8 cellular contexts compared by ENCODE assay signal in the genomic region with DNA sequence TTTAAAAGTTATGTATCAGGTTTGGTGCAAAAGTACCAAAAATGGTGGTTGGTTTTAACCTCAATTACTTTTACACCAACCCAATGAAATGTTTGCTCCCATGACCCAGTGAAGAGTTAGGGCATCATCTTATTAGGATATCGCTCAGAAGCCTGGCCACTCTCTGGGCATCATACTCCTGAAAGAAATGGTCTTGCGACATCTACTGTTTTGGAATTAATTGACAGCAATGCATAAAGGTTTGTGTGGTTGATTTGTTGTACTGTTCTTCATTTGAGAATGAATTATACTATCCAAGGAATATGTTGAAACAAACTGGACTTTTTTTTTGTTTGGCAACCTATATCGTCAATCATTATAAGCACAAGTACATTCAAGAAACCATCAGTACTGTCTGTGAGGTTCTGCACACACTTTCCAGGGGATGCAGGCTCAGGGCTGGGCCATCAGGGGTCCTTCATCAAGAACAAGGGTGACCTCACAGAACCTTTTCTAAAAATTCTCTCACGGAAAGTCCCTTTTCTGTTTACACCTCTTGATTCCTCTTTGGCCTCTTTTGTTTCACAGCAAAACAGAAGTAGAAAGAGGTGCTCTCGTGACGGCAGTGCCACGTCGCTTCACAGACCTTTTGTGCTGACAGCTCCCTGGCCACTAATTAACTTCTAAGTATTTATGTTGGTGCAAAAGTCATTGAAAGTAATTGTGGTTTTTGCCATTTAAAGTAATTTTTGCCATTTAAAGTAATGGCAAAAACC.
A peak's percentile ranks its signal among the peaks of the same experiment; 100 is the strongest.
DNase-seq lines count a peak whose midpoint lies in the region; ATAC-seq lines count a peak whose summit lies in the region.

No MANE protein-coding gene starts in this region.

- no peak overlapping the region for H3K9ac ChIP-seq in neuronal stem cell (ENCODE audit: low read depth, low read length, poor library complexity)

- H3K4me2 ChIP-seq in neuronal stem cell (ENCODE audit: insufficient read depth, low read length, poor library complexity, severe bottlenecking): no peak overlapping the region

- no peak overlapping the region for H2AFZ ChIP-seq in neuronal stem cell (ENCODE audit: low read length)

- peak; percentile 20 for DNase-seq in stimulated activated CD4-positive, alpha-beta T cell treated with anti-CD3 and anti-CD28 coated beads, Interleukin-1b, Interleukin-23, amount 100 ng/mL, for 48 hours
- no peak for DNase-seq in stimulated activated CD4-positive, alpha-beta T cell treated with anti-CD3 and anti-CD28 coated beads, Interleukin-12 subunit alpha, Interleukin-12 subunit beta, amount 100 ng/mL, for 4 hours
- peak; percentile 11 to 44 for DNase-seq in activated CD4-positive, alpha-beta T cell treated with anti-CD3 and anti-CD28 coated beads, Interleukin-2, amount 50 U/mL, for 48 hours
- DNase-seq in immature natural killer cell (peak; percentile 20 to 43 (median 25)), NCI-H187 treated with DMSO at 0.1 percent for 48 hours (lab: John Stamatoyannopoulos, UW) (no peak), neuronal stem cell (ENCODE audit: low spot score) (no peak), NCI-H2171 (lab: John Stamatoyannopoulos, UW) (no peak)

- H3K79me1 ChIP-seq in neuronal stem cell (ENCODE audit: low read depth, low read length): no peaks in the 10 kb centered on the region

- no peaks in the 10 kb centered on the region for H3K27me3 ChIP-seq in neuronal stem cell (ENCODE audit: control insufficient read depth in 3 of 3, insufficient read depth in 3 of 3, low read depth in 1 of 3, low read length in 3 of 3)

- no peak overlapping the region for H2BK5ac ChIP-seq in neuronal stem cell (ENCODE audit: low read length)

- H3K36me3 ChIP-seq in neuronal stem cell (replicated peaks in 1 of 2; ENCODE audit: control insufficient read depth in 2 of 2, insufficient read depth in 2 of 2, low read length in 2 of 2): no peaks in the 10 kb centered on the region

- no peak overlapping the region for H2AK5ac ChIP-seq in neuronal stem cell (ENCODE audit: low read depth, low read length)

- H3K36me3 Mint-ChIP-seq in immature natural killer cell: no peaks in the 10 kb centered on the region

- peak; percentile 93 for ATAC-seq in HG03108 (IDR thresholded peaks at IDR 0.05; ENCODE audit: unreplicated experiment)

- no peak overlapping the region for H3K4ac ChIP-seq in neuronal stem cell (ENCODE audit: low read length)

- no peak overlapping the region for H2BK12ac ChIP-seq in neuronal stem cell (ENCODE audit: low read length)

- H3K4me3 Mint-ChIP-seq in immature natural killer cell: peak overlapping the region in 1 of 5 donors; percentile 7

- peaks cover 11 to 13% of the 10 kb centered on the region in 2 donors for H3K4me1 Mint-ChIP-seq in immature natural killer cell

- no peak overlapping the region for H3K4me3 ChIP-seq in neuronal stem cell (ENCODE audit: low read length in 2 of 2)

- no CpG with 5 or more reads among the region's 8 CpGs for WGBS in neuronal stem cell (ENCODE audit: extremely low coverage in 2 of 2, insufficient read length in 2 of 2, insufficient replicate concordance in 1 of 2), 2 donors

- peaks cover 0 to 3% of the 10 kb centered on the region in 2 donors for H3K4me1 ChIP-seq in neuronal stem cell (ENCODE audit: control insufficient read depth in 2 of 2, insufficient read depth in 1 of 2, low read depth in 1 of 2, low read length in 2 of 2)

- no peaks in the 10 kb centered on the region for H3K9me3 Mint-ChIP-seq in immature natural killer cell

- no peak overlapping the region for H4K91ac ChIP-seq in neuronal stem cell (ENCODE audit: low read depth, low read length, poor library complexity)

- peaks cover 0 to 2% (median 2%) of the 10 kb centered on the region in 3 donors for H3K27me3 Mint-ChIP-seq in immature natural killer cell (ENCODE audit: low read depth in 3 of 3)

- H4K8ac ChIP-seq in neuronal stem cell (ENCODE audit: low read depth, low read length): no peak overlapping the region

- H3K9me3 ChIP-seq in neuronal stem cell (replicated peaks in 1 of 2; ENCODE audit: control insufficient read depth in 2 of 2, insufficient read depth in 1 of 2, low read depth in 1 of 2, low read length in 2 of 2): no peaks in the 10 kb centered on the region

- no peak overlapping the region for H3K27ac ChIP-seq in neuronal stem cell (replicated peaks; ENCODE audit: low read length)

- H3K14ac ChIP-seq in neuronal stem cell (ENCODE audit: low read length): no peak overlapping the region

- no peak overlapping the region for H2BK120ac ChIP-seq in neuronal stem cell (ENCODE audit: low read depth, low read length)

- H2BK15ac ChIP-seq in neuronal stem cell (ENCODE audit: low read length): no peak overlapping the region

- H3K27ac Mint-ChIP-seq in immature natural killer cell: peak overlapping the region in 4 of 6 donors; percentile 13 to 79 (median 60)

- H3K23ac ChIP-seq in neuronal stem cell (ENCODE audit: low read depth, low read length, poor library complexity): no peak overlapping the region

- no peak overlapping the region for H3K18ac ChIP-seq in neuronal stem cell (ENCODE audit: low read length)

Comparison
In these comparisons a context has a peak if more than half of its experiments do, and no peak if none do; other contexts are left out.
1. DNase-seq: peak in stimulated activated CD4-positive, alpha-beta T cell treated with anti-CD3 and anti-CD28 coated beads, Interleukin-1b, Interleukin-23, amount 100 ng/mL, for 48 hours (single experiment), activated CD4-positive, alpha-beta T cell treated with anti-CD3 and anti-CD28 coated beads, Interleukin-2, amount 50 U/mL, for 48 hours (2 of 2) and immature natural killer cell (3 of 3); none in stimulated activated CD4-positive, alpha-beta T cell treated with anti-CD3 and anti-CD28 coated beads, Interleukin-12 subunit alpha, Interleukin-12 subunit beta, amount 100 ng/mL, for 4 hours (single experiment), NCI-H187 treated with DMSO at 0.1 percent for 48 hours (single experiment), neuronal stem cell (single experiment) and NCI-H2171 (single experiment).